ENCODE assay signal across 1 cellular context in genomic region chr17:29148790-29149430, GRCh38.
TF ChIP-seq lines count a peak whose summit lies in the region.

No MANE protein-coding gene starts in this region.

TF ChIP-seq in HepG2, 621 proteins besides CTCF, POLR2A, EP300 and RAD21 (continued from another document and continues in another):
- TF ChIP-seq LRRFIP1 (CRISPR knock-in tag; conservative IDR thresholded peaks at IDR 0.05) (no peak), ZNF383 (CRISPR knock-in tag; IDR thresholded peaks at IDR 0.05; ENCODE audit: borderline replicate concordance) (no peak), ZNF430 (CRISPR knock-in tag; IDR thresholded peaks at IDR 0.05) (no peak), ZNF816 (CRISPR knock-in tag; IDR thresholded peaks at IDR 0.05; ENCODE audit: borderline replicate concordance) (no peak), ELF4 (CRISPR knock-in tag; IDR thresholded peaks at IDR 0.05; ENCODE audit: borderline replicate concordance) (no peak), MNT (IDR thresholded peaks at IDR 0.05) (no peak), ZNF256 (CRISPR knock-in tag; conservative IDR thresholded peaks at IDR 0.05) (no peak), HDAC2 (CRISPR knock-in tag; IDR thresholded peaks at IDR 0.05) (peak; percentile 72; the same call in 1 of the 2 replicates), PLRG1 (conservative IDR thresholded peaks at IDR 0.05) (no peak), MXD4 (CRISPR knock-in tag; IDR thresholded peaks at IDR 0.05) (peak; percentile 70; the same call in 1 of the 2 replicates), PHF20 (CRISPR knock-in tag; IDR thresholded peaks at IDR 0.05) (no peak), MAZ (IDR thresholded peaks at IDR 0.05; ENCODE audit: borderline replicate concordance, low read depth, low read length) (peak; percentile 90), MAZ (CRISPR knock-in tag; IDR thresholded peaks at IDR 0.05; ENCODE audit: low read depth) (peak; percentile 90), FOSL1 (CRISPR knock-in tag; IDR thresholded peaks at IDR 0.05; ENCODE audit: borderline replicate concordance) (no peak), ISL2 (CRISPR knock-in tag; IDR thresholded peaks at IDR 0.05) (peak; percentile 67), ZNF710 (CRISPR knock-in tag; IDR thresholded peaks at IDR 0.05; ENCODE audit: borderline replicate concordance) (peak; percentile 73; the same call in 1 of the 2 replicates), TSC22D2 (CRISPR knock-in tag; IDR thresholded peaks at IDR 0.05; ENCODE audit: borderline replicate concordance) (no peak), MTF1 (CRISPR knock-in tag; IDR thresholded peaks at IDR 0.05) (no peak), USF2 (IDR thresholded peaks at IDR 0.05; ENCODE audit: low read depth, low read length) (no peak), USF2 (CRISPR knock-in tag; IDR thresholded peaks at IDR 0.05; ENCODE audit: borderline replicate concordance) (no peak), ZNF574 (CRISPR knock-in tag; IDR thresholded peaks at IDR 0.05) (peak; percentile 58; the same call in 1 of the 2 replicates), ZNF597 (CRISPR knock-in tag; IDR thresholded peaks at IDR 0.05) (no peak), MXD1 (CRISPR knock-in tag; IDR thresholded peaks at IDR 0.05) (peak; percentile 63; the same call in 1 of the 2 replicates), DDIT3 (CRISPR knock-in tag; IDR thresholded peaks at IDR 0.05) (no peak), ZFAT (CRISPR knock-in tag; conservative IDR thresholded peaks at IDR 0.05) (no peak), RNF2 (conservative IDR thresholded peaks at IDR 0.05; ENCODE audit: low read depth) (no peak), AGO2 (optimal IDR thresholded peaks at IDR 0.05; ENCODE audit: low read depth, low read length) (peak; percentile 48), ZBTB14 (CRISPR knock-in tag; IDR thresholded peaks at IDR 0.05) (no peak), ZNF543 (CRISPR knock-in tag; IDR thresholded peaks at IDR 0.05) (0 out of 2 replicates have a peak, but pooled peaks have one; percentile 53), IKZF1 (IDR thresholded peaks at IDR 0.05) (no peak), ATAD3A (CRISPR knock-in tag; IDR thresholded peaks at IDR 0.05) (no peak), FOXK1 (CRISPR knock-in tag; IDR thresholded peaks at IDR 0.05; ENCODE audit: borderline replicate concordance, low read depth) (no peak), PREB (CRISPR knock-in tag; IDR thresholded peaks at IDR 0.05) (no peak), MAFG (CRISPR knock-in tag; IDR thresholded peaks at IDR 0.05) (no peak), NONO (IDR thresholded peaks at IDR 0.05) (no peak), NONO (CRISPR knock-in tag; conservative IDR thresholded peaks at IDR 0.05) (peak; percentile 66), ZNF160 (CRISPR knock-in tag; IDR thresholded peaks at IDR 0.05) (0 out of 2 replicates have a peak, but pooled peaks have one; percentile 33), SALL2 (CRISPR knock-in tag; IDR thresholded peaks at IDR 0.05) (no peak), NFKB2 (CRISPR knock-in tag; IDR thresholded peaks at IDR 0.05; ENCODE audit: borderline replicate concordance) (no peak; the same call in 1 of the 2 replicates), ZNF10 (CRISPR knock-in tag; IDR thresholded peaks at IDR 0.05; ENCODE audit: borderline replicate concordance, low read depth) (no peak), ZBTB26 (CRISPR knock-in tag; IDR thresholded peaks at IDR 0.05; ENCODE audit: borderline replicate concordance) (no peak), BORCS8-MEF2B (CRISPR knock-in tag; IDR thresholded peaks at IDR 0.05) (no peak), MATR3 (CRISPR knock-in tag; IDR thresholded peaks at IDR 0.05) (no peak)
